Comparison of ENCODE assay signal across 28 cellular contexts in genomic region chr3:88168171-88168570, GRCh38.
"Had no signal": no experiment of that assay in that cellular context is flagged by ENCODE, and none has a peak within 500 bp of the region (broad histone marks: within the 10 kb centered on the region; RNA-seq: fewer than 3 reads in every experiment).

No MANE protein-coding gene starts in this region.

- H3K4me3 Mint-ChIP-seq: naive B cell; naive thymus-derived CD8-positive, alpha-beta T cell; nephron; neural progenitor cell; stimulated activated naive B cell treated with anti-CD40 and anti-IgM and Interleukin-4, amounts not matched to agents 10 μg/mL and 1 μg/mL and 100 μg/mL, for 72 hours; stimulated activated naive CD8-positive, alpha-beta T cell treated with anti-CD3 and anti-CD28 coated beads, Interleukin-15, Interleukin-2, amounts not matched to agents 100 ng/mL and 50 ng/mL, for 24 hours; type B pancreatic cell had no signal

- H3K4me2 ChIP-seq: neural progenitor cell had no signal

- H3K36me3 ChIP-seq: neural progenitor cell, ovary, right lobe of liver, thoracic aorta, thyroid gland, upper lobe of right lung, uterus had no signal

- H2AFZ ChIP-seq: neural progenitor cell, parathyroid adenoma had no signal

- H3K9me3 Mint-ChIP-seq: nephron; stimulated activated naive B cell treated with anti-CD40 and anti-IgM and Interleukin-4, amounts not matched to agents 10 μg/mL and 1 μg/mL and 100 μg/mL, for 72 hours; stimulated activated naive CD8-positive, alpha-beta T cell treated with anti-CD3 and anti-CD28 coated beads, Interleukin-15, Interleukin-2, amounts not matched to agents 100 ng/mL and 50 ng/mL, for 24 hours; type B pancreatic cell had no signal

- ATAC-seq: naive thymus-derived CD8-positive, alpha-beta T cell; psoas muscle; right cardiac atrium; right lobe of liver; stimulated activated naive B cell treated with anti-CD40 and anti-IgM and Interleukin-4, amounts not matched to agents 10 μg/mL and 1 μg/mL and 100 μg/mL, for 72 hours; upper lobe of right lung had no signal

- H3K4me3 ChIP-seq: neural progenitor cell, ovary, psoas muscle, right lobe of liver, sigmoid colon, stomach, thoracic aorta, thyroid gland, tibial nerve, upper lobe of right lung, uterus had no signal

- H3K27ac Mint-ChIP-seq: naive thymus-derived CD8-positive, alpha-beta T cell; nephron; neural progenitor cell; progenitor cell of endocrine pancreas; stimulated activated naive B cell treated with anti-CD40 and anti-IgM and Interleukin-4, amounts not matched to agents 10 μg/mL and 1 μg/mL and 100 μg/mL, for 72 hours; stimulated activated naive CD8-positive, alpha-beta T cell treated with anti-CD3 and anti-CD28 coated beads, Interleukin-15, Interleukin-2, amounts not matched to agents 100 ng/mL and 50 ng/mL, for 24 hours; type B pancreatic cell had no signal

- H3K27me3 Mint-ChIP-seq: naive B cell; naive thymus-derived CD8-positive, alpha-beta T cell; progenitor cell of endocrine pancreas; stimulated activated naive B cell treated with anti-CD40 and anti-IgM and Interleukin-4, amounts not matched to agents 10 μg/mL and 1 μg/mL and 100 μg/mL, for 72 hours; stimulated activated naive CD8-positive, alpha-beta T cell treated with anti-CD3 and anti-CD28 coated beads, Interleukin-15, Interleukin-2, amounts not matched to agents 100 ng/mL and 50 ng/mL, for 24 hours; type B pancreatic cell had no signal

- H3K9me3 ChIP-seq: ovary, psoas muscle, right lobe of liver, sigmoid colon, stomach, thoracic aorta, thyroid gland, tibial nerve, upper lobe of right lung, uterus had no signal

- H3K4me1 Mint-ChIP-seq: nephron, neural progenitor cell had no signal

- DNase-seq: naive B cell; naive thymus-derived CD8-positive, alpha-beta T cell; occipital lobe; ovary; posterior cingulate gyrus; psoas muscle; right cardiac atrium; right lobe of liver; sigmoid colon; small intestine; stimulated activated CD4-positive, alpha-beta T cell treated with anti-CD3 and anti-CD28 coated beads, Interleukin-1b, Interleukin-23, amount 100 ng/mL, for 48 hours; stimulated activated CD4-positive, alpha-beta T cell treated with anti-CD3 and anti-CD28 coated beads, Interleukin-4, amount 100 ng/mL, for 1 hour; stimulated activated CD4-positive, alpha-beta T cell treated with anti-CD3 and anti-CD28 coated beads, Interleukin-4, amount 100 ng/mL, for 4 hours; stimulated activated CD8-positive, alpha-beta memory T cell treated with anti-CD3 and anti-CD28 coated beads, Interleukin-4, amount 100 ng/mL, for 48 hours; stimulated activated naive B cell treated with anti-CD40 and anti-IgM and Interleukin-4, amounts not matched to agents 10 μg/mL and 1 μg/mL and 100 μg/mL, for 72 hours; stimulated activated naive CD4-positive, alpha-beta T cell treated with Interleukin-2 at 50 U/mL for 16 hours; stomach; thyroid gland; upper lobe of right lung; uterus had no signal

- H3K27ac ChIP-seq: neural progenitor cell, ovary, parathyroid adenoma, psoas muscle, right lobe of liver, sigmoid colon, stomach, thoracic aorta, thyroid gland, tibial nerve, upper lobe of right lung, uterus had no signal

- H3K4me1 ChIP-seq: neural progenitor cell, parathyroid adenoma, psoas muscle, right lobe of liver, sigmoid colon, thyroid gland, tibial nerve, upper lobe of right lung, uterus had no signal

- H3K9ac ChIP-seq: neural progenitor cell, parathyroid adenoma had no signal

- H3K27me3 ChIP-seq: neural progenitor cell, ovary, right lobe of liver, sigmoid colon, stomach, thyroid gland, tibial nerve, upper lobe of right lung, uterus had no signal
